9 cellular contexts compared by ENCODE assay signal in genomic region chr2:136375017-136375901, GRCh38.
DNase-seq lines count a peak whose midpoint lies in the region; ATAC-seq, FAIRE-seq and TF ChIP-seq lines count a peak whose summit lies in the region.
"Had no signal": no experiment of that assay in that cellular context is flagged by ENCODE, and none has a peak within 500 bp of the region (broad histone marks: within the 10 kb centered on the region; RNA-seq: fewer than 3 reads in every experiment).

No MANE protein-coding gene starts in this region.

- no peaks in the 10 kb centered on the region for H3K27me3 Mint-ChIP-seq in brain
- H3K27me3 Mint-ChIP-seq in type B pancreatic cell, result no peaks in the 10 kb centered on the region
- no peaks in the 10 kb centered on the region for H3K27me3 Mint-ChIP-seq in endothelial cell (ENCODE audit: unreplicated experiment)

- H3K4me3 Mint-ChIP-seq in brain, result peak overlapping the region in 1 of 5 experiments; percentile 3
- no peak overlapping the region for H3K4me3 Mint-ChIP-seq in type B pancreatic cell
- no peak overlapping the region for H3K4me3 Mint-ChIP-seq in endothelial cell (ENCODE audit: unreplicated experiment)

- ATAC-seq in GM21367 (IDR thresholded peaks at IDR 0.05; ENCODE audit: unreplicated experiment) (peak; percentile 49), HG03520 (IDR thresholded peaks at IDR 0.05; ENCODE audit: unreplicated experiment) (peak; percentile 51)

- TF ChIP-seq CTCF in brain (conservative IDR thresholded peaks at IDR 0.05) (no peak), type B pancreatic cell (conservative IDR thresholded peaks at IDR 0.05) (no peak), endothelial cell (IDR thresholded peaks at IDR 0.05; ENCODE audit: unreplicated experiment) (no peak)

- H3K9me3 Mint-ChIP-seq in brain, result no peaks in the 10 kb centered on the region
- H3K9me3 Mint-ChIP-seq in type B pancreatic cell, result peaks cover 5% of the 10 kb centered on the region
- no peaks in the 10 kb centered on the region for H3K9me3 Mint-ChIP-seq in endothelial cell (ENCODE audit: unreplicated experiment)

- H3K36me3 Mint-ChIP-seq in brain (no peaks in the 10 kb centered on the region), type B pancreatic cell (no peaks in the 10 kb centered on the region), endothelial cell (ENCODE audit: low read depth, unreplicated experiment) (no peaks in the 10 kb centered on the region)

- H3K27ac Mint-ChIP-seq in brain, result peak overlapping the region; percentile 16 to 90 (median 68)
- H3K27ac Mint-ChIP-seq in type B pancreatic cell, result no peak overlapping the region
- no peak overlapping the region for H3K27ac Mint-ChIP-seq in endothelial cell (ENCODE audit: unreplicated experiment)

- DNase-seq in GM18507 (ENCODE audit: extremely low spot score, insufficient read length, low read depth) (no peak), COR-L47 (lab: John Stamatoyannopoulos, UW) (no peak), HuH-7 (ENCODE audit: low spot score) (no peak), type B pancreatic cell (ENCODE audit: extremely low spot score, unreplicated experiment) (no peak), endothelial cell (ENCODE audit: low spot score) (no peak)
- DNase-seq: NCI-H2171 had no signal

- peaks cover 44% of the 10 kb centered on the region for H3K4me1 Mint-ChIP-seq in brain
- H3K4me1 Mint-ChIP-seq in type B pancreatic cell (ENCODE audit: unreplicated experiment), result peaks cover 9% of the 10 kb centered on the region
- peaks cover 13% of the 10 kb centered on the region for H3K4me1 Mint-ChIP-seq in endothelial cell (ENCODE audit: unreplicated experiment)

- peak; percentile 82 for FAIRE-seq in GM18507 (lab: Jason Lieb, UNC)

Comparison
In these comparisons a context has a peak if more than half of its experiments do, and no peak if none do; other contexts are left out.
1. H3K27ac Mint-ChIP-seq: peak in brain (5 of 5); none in type B pancreatic cell (single experiment) and endothelial cell (single experiment).